1 cellular context compared by ENCODE assay signal in genomic region chr5:19795218-19795617, GRCh38.
TF ChIP-seq lines count a peak whose summit lies in the region.

No MANE protein-coding gene starts in this region.

TF ChIP-seq in GM23338, 12 proteins besides CTCF, POLR2A, EP300 and RAD21 (continued from another document):
- TF ChIP-seq ZNF462 (CRISPR knock-in tag; IDR thresholded peaks at IDR 0.05) (no peak), STAT1 (IDR thresholded peaks at IDR 0.05; ENCODE audit: unreplicated experiment) (no peak), POLR2AphosphoS5 (IDR thresholded peaks at IDR 0.05; ENCODE audit: low read depth) (no peak)
